In genomic region chr17:36198831-36199465, GRCh38 we compare ENCODE assay signal across 8 cellular contexts.
DNase-seq lines count a peak whose midpoint lies in the region; ATAC-seq and TF ChIP-seq lines count a peak whose summit lies in the region.
"Had no signal": no experiment of that assay in that cellular context is flagged by ENCODE, and none has a peak within 500 bp of the region (broad histone marks: within the 10 kb centered on the region; RNA-seq: fewer than 3 reads in every experiment).

No MANE protein-coding gene starts in this region.

- no peak for TF ChIP-seq POLR2A in GM18505 (IDR thresholded peaks at IDR 0.05; ENCODE audit: borderline replicate concordance, extremely low read depth, insufficient read depth, insufficient read length)

- DNase-seq in NOMO-1 treated with DMSO at 0.1 percent for 48 hours (lab: John Stamatoyannopoulos, UW; ENCODE audit: unreplicated experiment), result peak; percentile 80
- DNase-seq in medulla oblongata (ENCODE audit: extremely low spot score), result peak; percentile 75
- no peak for DNase-seq in NCI-H1105 treated with DMSO at 0.1 percent for 48 hours (lab: John Stamatoyannopoulos, UW)
- DNase-seq in DMS 273 treated with DMSO at 0.1 percent for 48 hours (lab: John Stamatoyannopoulos, UW), result no peak
- DNase-seq: NCI-H446 treated with DMSO at 0.1 percent for 48 hours had no signal

- ATAC-seq in GM18505 (IDR thresholded peaks at IDR 0.05; ENCODE audit: unreplicated experiment) (peak; percentile 23), GM21529 (IDR thresholded peaks at IDR 0.05; ENCODE audit: unreplicated experiment) (peak; percentile 24), HG02981 (IDR thresholded peaks at IDR 0.05; ENCODE audit: unreplicated experiment) (no peak)

Comparison
In these comparisons a context has a peak if more than half of its experiments do, and no peak if none do; other contexts are left out.
1. DNase-seq: peak in NOMO-1 treated with DMSO at 0.1 percent for 48 hours (single experiment) and medulla oblongata (single experiment); none in NCI-H1105 treated with DMSO at 0.1 percent for 48 hours (single experiment) and DMS 273 treated with DMSO at 0.1 percent for 48 hours (single experiment).